In genomic region chr4:6953751-6954380, GRCh38 we compare ENCODE assay signal across 8 cellular contexts. TPM values are rescaled to one million over a fixed set of nuclear protein-coding genes. Genes with fewer than 3 reads are reported as not detected.
DNase-seq lines count a peak whose midpoint lies in the region; ATAC-seq and TF ChIP-seq lines count a peak whose summit lies in the region.

No MANE protein-coding gene starts in this region.

- H3K4me2 ChIP-seq in skeletal muscle satellite cell (ENCODE audit: low read length): peak overlapping the region; percentile 88

- H3K9me3 ChIP-seq in body of pancreas (no peaks in the 10 kb centered on the region), skeletal muscle satellite cell (replicated peaks; ENCODE audit: low read length) (no peaks in the 10 kb centered on the region)

- ATAC-seq in body of pancreas (peak; percentile 59), HG02571 (IDR thresholded peaks at IDR 0.05; ENCODE audit: unreplicated experiment) (no peak), GM21528 (IDR thresholded peaks at IDR 0.05; ENCODE audit: low FRiP score, unreplicated experiment) (no peak)
- no peak for ATAC-seq in activated CD8-positive, alpha-beta T cell treated with anti-CD3 and anti-CD28 coated beads for 36 hours

- no peaks in the 10 kb centered on the region for H3K27me3 ChIP-seq in body of pancreas
- H3K27me3 ChIP-seq in skeletal muscle satellite cell (ENCODE audit: control insufficient read depth, insufficient read depth, low read length): no peaks in the 10 kb centered on the region

- peak overlapping the region; percentile 59 for H3K9ac ChIP-seq in skeletal muscle satellite cell (ENCODE audit: low read depth, low read length)

- H3K27ac Mint-ChIP-seq in activated CD8-positive, alpha-beta T cell treated with anti-CD3 and anti-CD28 coated beads for 36 hours: no peak overlapping the region

- intact Hi-C loops in body of pancreas (cut with DNase I): no loop called here
- intact Hi-C loops in activated CD8-positive, alpha-beta T cell treated with anti-CD3 and anti-CD28 coated beads for 36 hours (cut with micrococcal nuclease): no loop called here

- no peaks in the 10 kb centered on the region for H3K9me3 Mint-ChIP-seq in activated CD8-positive, alpha-beta T cell treated with anti-CD3 and anti-CD28 coated beads for 36 hours

- peak overlapping the region in 1 of 4 donors; percentile 9 for H3K27ac ChIP-seq in body of pancreas

- H3K4me1 ChIP-seq in body of pancreas: peaks cover 44% of the 10 kb centered on the region
- peaks cover 8% of the 10 kb centered on the region for H3K4me1 ChIP-seq in skeletal muscle satellite cell (ENCODE audit: control insufficient read depth, insufficient read depth, low read length)

- H3K4me1 Mint-ChIP-seq in activated CD8-positive, alpha-beta T cell treated with anti-CD3 and anti-CD28 coated beads for 36 hours (ENCODE audit: low read depth): peaks cover 61% of the 10 kb centered on the region

- TF ChIP-seq CTCF in body of pancreas (IDR thresholded peaks at IDR 0.05): no peak
- TF ChIP-seq CTCF in activated CD8-positive, alpha-beta T cell treated with anti-CD3 and anti-CD28 coated beads for 36 hours (IDR thresholded peaks at IDR 0.05): no peak

- no peaks in the 10 kb centered on the region for H3K27me3 Mint-ChIP-seq in activated CD8-positive, alpha-beta T cell treated with anti-CD3 and anti-CD28 coated beads for 36 hours

- no peak overlapping the region for H3K4me3 Mint-ChIP-seq in activated CD8-positive, alpha-beta T cell treated with anti-CD3 and anti-CD28 coated beads for 36 hours

- whole genome bisulfite sequencing in body of pancreas, 2 donors: 54 to 57% methylated on average over 4 to 35 of the region's 35 CpGs

- H3K4me3 ChIP-seq in body of pancreas: no peak overlapping the region
- peak overlapping the region; percentile 68 for H3K4me3 ChIP-seq in skeletal muscle satellite cell (ENCODE audit: low read length)

- POLR2A ChIA-PET in activated CD8-positive, alpha-beta T cell treated with anti-CD3 and anti-CD28 coated beads for 36 hours (lab: Charles Lee): interaction anchor here (0.6 kb wide), 1 partner anchor 578 kb away, joined by 5 read pairs; no protein-coding TSS in a partner anchor

- H3K36me3 ChIP-seq in body of pancreas (replicated peaks in 1 of 2; ENCODE audit: insufficient read depth in 1 of 2, low read depth in 2 of 2) (no peaks in the 10 kb centered on the region), skeletal muscle satellite cell (ENCODE audit: insufficient read depth, low read length) (no peaks in the 10 kb centered on the region)

- no peak for TF ChIP-seq POLR2A in body of pancreas (IDR thresholded peaks at IDR 0.05)

- peak; percentile 6 for DNase-seq in EL
- DNase-seq in body of pancreas: peak; percentile 53 to 64 (median 58)
- DNase-seq in hepatic stellate cell (ENCODE audit: low spot score): peak; percentile 92
- no peak for DNase-seq in activated naive CD4-positive, alpha-beta T cell (lab: John Stamatoyannopoulos, UW)
- DNase-seq in activated CD8-positive, alpha-beta T cell treated with anti-CD3 and anti-CD28 coated beads for 36 hours: no peak

- CTCF ChIA-PET in activated CD8-positive, alpha-beta T cell treated with anti-CD3 and anti-CD28 coated beads for 36 hours (lab: Charles Lee): interaction anchor here (1.3 kb wide), 1 partner anchor 21 kb away, joined by 3 read pairs; no protein-coding TSS in a partner anchor

- no peaks in the 10 kb centered on the region for H3K36me3 Mint-ChIP-seq in activated CD8-positive, alpha-beta T cell treated with anti-CD3 and anti-CD28 coated beads for 36 hours (ENCODE audit: low read depth)

RNA-seq across cellular contexts. Expression of gene TBC1D14, which starts 44.2 kb away (rescaled TPM):
- total RNA-seq in body of pancreas: 10 to 100 TPM; 10.5 to 20.0 TPM
- total RNA-seq in skeletal muscle satellite cell (2012; rRNA removed): 24.3 and 25.8 TPM in 2 replicates
- total RNA-seq in activated CD8-positive, alpha-beta T cell treated with anti-CD3 and anti-CD28 coated beads for 36 hours: 10 to 100 TPM; 34.7 to 36.3 TPM

Comparison
In these comparisons a context has a peak if more than half of its experiments do, and no peak if none do; other contexts are left out.
1. DNase-seq: peak in EL (single experiment), body of pancreas (4 of 4) and hepatic stellate cell (single experiment); none in activated naive CD4-positive, alpha-beta T cell (0 of 4) and activated CD8-positive, alpha-beta T cell treated with anti-CD3 and anti-CD28 coated beads for 36 hours (single experiment).